Comparison of ENCODE assay signal across 12 cellular contexts in the genomic region with DNA sequence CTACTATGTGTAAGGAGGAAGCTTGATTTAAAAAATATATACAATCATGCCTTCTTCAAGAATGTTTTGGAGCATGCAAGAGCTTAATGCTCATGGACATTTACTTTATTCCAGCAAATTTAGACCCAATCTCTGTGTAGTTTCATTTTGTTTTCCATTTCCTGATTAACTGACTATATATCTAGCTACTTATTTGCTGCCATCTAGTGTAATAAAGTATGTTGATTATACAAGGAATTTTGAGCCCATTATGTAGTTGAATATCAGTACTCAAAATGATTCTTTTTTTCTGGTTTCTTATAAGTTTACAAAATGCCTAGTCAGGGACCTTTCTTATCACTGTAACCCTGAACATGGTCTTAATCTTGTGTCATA.
A peak's percentile ranks its signal among the peaks of the same experiment; 100 is the strongest.
DNase-seq lines count a peak whose midpoint lies in the region; ATAC-seq and TF ChIP-seq lines count a peak whose summit lies in the region.
"Had no signal": no experiment of that assay in that cellular context is flagged by ENCODE, and none has a peak within 500 bp of the region (broad histone marks: within the 10 kb centered on the region; RNA-seq: fewer than 3 reads in every experiment).

No MANE protein-coding gene starts in this region.

- H3K4me1 Mint-ChIP-seq in progenitor cell of endocrine pancreas (ENCODE audit: low read depth) = no peaks in the 10 kb centered on the region
- H3K4me1 Mint-ChIP-seq in stimulated activated naive CD8-positive, alpha-beta T cell treated with anti-CD3 and anti-CD28 coated beads, Interleukin-15, amount 100 ng/mL, for 72 hours = no peaks in the 10 kb centered on the region
- H3K4me1 Mint-ChIP-seq: stimulated activated effector memory CD8-positive, alpha-beta T cell treated with anti-CD3 and anti-CD28 coated beads, Interleukin-12 subunit alpha, Interleukin-12 subunit beta, amount 100 ng/mL, for 72 hours had no signal

- H3K27ac ChIP-seq in thyroid gland = no peak overlapping the region
- H3K27ac ChIP-seq: coronary artery, sigmoid colon had no signal

- H3K9me3 ChIP-seq in thyroid gland = no peaks in the 10 kb centered on the region
- H3K9me3 ChIP-seq: sigmoid colon had no signal

- peak; percentile 58 for DNase-seq in DMS153 treated with DMSO at 0.1 percent for 48 hours (lab: John Stamatoyannopoulos, UW; ENCODE audit: unreplicated experiment)
- DNase-seq in OCI-M1 (lab: John Stamatoyannopoulos, UW) = peak; percentile 66
- DNase-seq in fibroblast of pulmonary artery (ENCODE audit: low read depth) = peak; percentile 29
- no peak for DNase-seq in progenitor cell of endocrine pancreas (ENCODE audit: low spot score, unreplicated experiment)
- no peak for DNase-seq in thyroid gland
- DNase-seq in stimulated activated naive CD8-positive, alpha-beta T cell treated with anti-CD3 and anti-CD28 coated beads, Interleukin-15, Interleukin-2, amounts not matched to agents 100 U/mL and 50 U/mL, for 24 hours = no peak
- DNase-seq in stimulated activated naive CD8-positive, alpha-beta T cell treated with anti-CD3 and anti-CD28 coated beads, Interleukin-15, amount 100 ng/mL, for 72 hours = no peak
- DNase-seq: activated CD8-positive, alpha-beta memory T cell treated with anti-CD3 and anti-CD28 coated beads, Interleukin-2, amount 50 U/mL, for 4 hours; sigmoid colon had no signal

- no peak overlapping the region for H3K27ac Mint-ChIP-seq in progenitor cell of endocrine pancreas
- no peak overlapping the region for H3K27ac Mint-ChIP-seq in stimulated activated naive CD8-positive, alpha-beta T cell treated with anti-CD3 and anti-CD28 coated beads, Interleukin-15, amount 100 ng/mL, for 72 hours
- H3K27ac Mint-ChIP-seq: stimulated activated effector memory CD8-positive, alpha-beta T cell treated with anti-CD3 and anti-CD28 coated beads, Interleukin-12 subunit alpha, Interleukin-12 subunit beta, amount 100 ng/mL, for 72 hours had no signal

- peaks cover 10 to 20% of the 10 kb centered on the region in 2 donors for H3K4me1 ChIP-seq in thyroid gland

- peak overlapping the region; percentile 32 for H3K4me3 ChIP-seq in fibroblast of pulmonary artery (replicated peaks; ENCODE audit: low read depth, low read length)
- H3K4me3 ChIP-seq in thyroid gland (replicated peaks in 1 of 3) = no peak overlapping the region
- H3K4me3 ChIP-seq: coronary artery, sigmoid colon had no signal

- no peak for ATAC-seq in HG03520 (IDR thresholded peaks at IDR 0.05; ENCODE audit: unreplicated experiment)
- no peak for ATAC-seq in stimulated activated naive CD8-positive, alpha-beta T cell treated with anti-CD3 and anti-CD28 coated beads, Interleukin-15, Interleukin-2, amounts not matched to agents 100 U/mL and 50 U/mL, for 24 hours
- no peak for ATAC-seq in stimulated activated naive CD8-positive, alpha-beta T cell treated with anti-CD3 and anti-CD28 coated beads, Interleukin-15, amount 100 ng/mL, for 72 hours
- ATAC-seq: stimulated activated effector memory CD8-positive, alpha-beta T cell treated with anti-CD3 and anti-CD28 coated beads, Interleukin-12 subunit alpha, Interleukin-12 subunit beta, amount 100 ng/mL, for 72 hours had no signal

- TF ChIP-seq POLR2A in thyroid gland (IDR thresholded peaks at IDR 0.05) = no peak

- TF ChIP-seq CTCF in fibroblast of pulmonary artery (IDR thresholded peaks at IDR 0.05; ENCODE audit: low read length, missing control alignments) (peak; percentile 26), progenitor cell of endocrine pancreas (IDR thresholded peaks at IDR 0.05; ENCODE audit: unreplicated experiment) (peak; percentile 14), thyroid gland (IDR thresholded peaks at IDR 0.05) (peak in 3 of 6 experiments; percentile 36 to 50 (median 42))

- intact Hi-C loops in thyroid gland (cut with DNase I) = no loop called here

- H3K9me3 Mint-ChIP-seq in progenitor cell of endocrine pancreas (ENCODE audit: low read depth) = peaks cover 12% of the 10 kb centered on the region
- H3K9me3 Mint-ChIP-seq in stimulated activated naive CD8-positive, alpha-beta T cell treated with anti-CD3 and anti-CD28 coated beads, Interleukin-15, amount 100 ng/mL, for 72 hours = no peaks in the 10 kb centered on the region

- H3K4me3 Mint-ChIP-seq in progenitor cell of endocrine pancreas (ENCODE audit: low read depth) = no peak overlapping the region
- H3K4me3 Mint-ChIP-seq in stimulated activated naive CD8-positive, alpha-beta T cell treated with anti-CD3 and anti-CD28 coated beads, Interleukin-15, amount 100 ng/mL, for 72 hours = no peak overlapping the region
- H3K4me3 Mint-ChIP-seq: stimulated activated effector memory CD8-positive, alpha-beta T cell treated with anti-CD3 and anti-CD28 coated beads, Interleukin-12 subunit alpha, Interleukin-12 subunit beta, amount 100 ng/mL, for 72 hours had no signal

- no peaks in the 10 kb centered on the region for H3K27me3 ChIP-seq in thyroid gland
- H3K27me3 ChIP-seq: sigmoid colon had no signal

- H3K36me3 ChIP-seq in thyroid gland = no peaks in the 10 kb centered on the region
- H3K36me3 ChIP-seq: sigmoid colon had no signal

- no peaks in the 10 kb centered on the region for H3K27me3 Mint-ChIP-seq in progenitor cell of endocrine pancreas
- H3K27me3 Mint-ChIP-seq in stimulated activated naive CD8-positive, alpha-beta T cell treated with anti-CD3 and anti-CD28 coated beads, Interleukin-15, amount 100 ng/mL, for 72 hours = no peaks in the 10 kb centered on the region

- H3K36me3 Mint-ChIP-seq in progenitor cell of endocrine pancreas (ENCODE audit: insufficient read depth) = peaks cover 8% of the 10 kb centered on the region
- H3K36me3 Mint-ChIP-seq: stimulated activated effector memory CD8-positive, alpha-beta T cell treated with anti-CD3 and anti-CD28 coated beads, Interleukin-12 subunit alpha, Interleukin-12 subunit beta, amount 100 ng/mL, for 72 hours had no signal

Comparison
In these comparisons a context has a peak if more than half of its experiments do, and no peak if none do; other contexts are left out.
1. DNase-seq: peak in DMS153 treated with DMSO at 0.1 percent for 48 hours (single experiment), OCI-M1 (single experiment) and fibroblast of pulmonary artery (single experiment); none in progenitor cell of endocrine pancreas (single experiment), thyroid gland (0 of 2), stimulated activated naive CD8-positive, alpha-beta T cell treated with anti-CD3 and anti-CD28 coated beads, Interleukin-15, Interleukin-2, amounts not matched to agents 100 U/mL and 50 U/mL, for 24 hours (single experiment) and stimulated activated naive CD8-positive, alpha-beta T cell treated with anti-CD3 and anti-CD28 coated beads, Interleukin-15, amount 100 ng/mL, for 72 hours (0 of 2).